ENCODE assay signal across 1 cellular context in genomic region chr15:42065478-42065877, GRCh38.
TF ChIP-seq lines count a peak whose summit lies in the region.

No MANE protein-coding gene starts in this region.

TF ChIP-seq in HepG2, 621 proteins besides CTCF, POLR2A, EP300 and RAD21 (continued from another document):
- TF ChIP-seq ZNF687 (CRISPR knock-in tag; IDR thresholded peaks at IDR 0.05): no peak; the same call in 1 of the 2 replicates
- no peak for TF ChIP-seq ZNF773 (CRISPR knock-in tag; IDR thresholded peaks at IDR 0.05; ENCODE audit: borderline replicate concordance)
- no peak for TF ChIP-seq CBFB (CRISPR knock-in tag; IDR thresholded peaks at IDR 0.05)
- no peak for TF ChIP-seq ZBTB40 (IDR thresholded peaks at IDR 0.05)
- TF ChIP-seq ZBTB40 (CRISPR knock-in tag; IDR thresholded peaks at IDR 0.05): no peak
- no peak for TF ChIP-seq SOX5 (CRISPR knock-in tag; IDR thresholded peaks at IDR 0.05; ENCODE audit: borderline replicate concordance)
- no peak for TF ChIP-seq KLF15 (CRISPR knock-in tag; IDR thresholded peaks at IDR 0.05; ENCODE audit: borderline replicate concordance)
- TF ChIP-seq ZSCAN5A (CRISPR knock-in tag; IDR thresholded peaks at IDR 0.05; ENCODE audit: borderline replicate concordance): no peak
- TF ChIP-seq ZFYVE20 (CRISPR knock-in tag; IDR thresholded peaks at IDR 0.05; ENCODE audit: borderline replicate concordance, low read depth): no peak
- no peak for TF ChIP-seq NFE2L1 (CRISPR knock-in tag; IDR thresholded peaks at IDR 0.05; ENCODE audit: borderline replicate concordance)
- TF ChIP-seq GFI1 (CRISPR knock-in tag; IDR thresholded peaks at IDR 0.05; ENCODE audit: borderline replicate concordance): no peak
- TF ChIP-seq ZNF644 (CRISPR knock-in tag; IDR thresholded peaks at IDR 0.05; ENCODE audit: low read depth): no peak
- no peak for TF ChIP-seq ZNF251 (CRISPR knock-in tag; IDR thresholded peaks at IDR 0.05)
- TF ChIP-seq MAFG (CRISPR knock-in tag; IDR thresholded peaks at IDR 0.05): no peak
- TF ChIP-seq CHCHD3 (CRISPR knock-in tag; IDR thresholded peaks at IDR 0.05): no peak
- TF ChIP-seq CEBPZ (IDR thresholded peaks at IDR 0.05; ENCODE audit: low read length): no peak
